8 cellular contexts compared by ENCODE assay signal in genomic region chr11:10742460-10743208, GRCh38. TPM values are rescaled to one million over a fixed set of nuclear protein-coding genes. Genes with fewer than 3 reads are reported as not detected.
DNase-seq lines count a peak whose midpoint lies in the region; ATAC-seq and TF ChIP-seq lines count a peak whose summit lies in the region.

No MANE protein-coding gene starts in this region.

- dilution Hi-C loops in IMR-90 (cut with HindIII; ENCODE audit: low sequenced_read_pairs, unreplicated experiment): loop anchor here (25.0 kb wide), 1 partner anchor 230 kb away; no protein-coding TSS in a partner anchor

- DNase-seq in Daoy (ENCODE audit: low read depth): peak; percentile 67
- DNase-seq in IMR-90: peak; percentile 88
- peak; percentile 66 for DNase-seq in activated naive CD4-positive, alpha-beta T cell treated with anti-CD3 and anti-CD28 coated beads, Interleukin-2, amount 10 ng/mL, durations not matched to agents 7 days and 5 days
- peak; percentile 64 to 80 for DNase-seq in lung microvascular endothelial cell (ENCODE audit: low read depth in 2 of 2)
- no peak for DNase-seq in NCI-H1105 treated with DMSO at 0.1 percent for 48 hours (lab: John Stamatoyannopoulos, UW)
- no peak for DNase-seq in Ammon's horn (ENCODE audit: low spot score)

- no peak overlapping the region; a peak in 1 of 4 replicates for H4K8ac ChIP-seq in IMR-90 (ENCODE audit: low read depth in 2 of 2, low read length in 2 of 2)

- H2BK5ac ChIP-seq in IMR-90 (ENCODE audit: low read depth, low read length, poor library complexity, severe bottlenecking): no peak overlapping the region

- no CpG with 5 or more reads among the region's 9 CpGs for WGBS in IMR-90 (ENCODE audit: extremely low coverage in 2 of 2, insufficient read length in 1 of 2), 2 experiments

- no peak overlapping the region for H4K91ac ChIP-seq in IMR-90 (ENCODE audit: insufficient read depth, low read depth, low read length)

- no peak overlapping the region for H2AK9ac ChIP-seq in IMR-90 (replicated peaks; ENCODE audit: low read depth, low read length, poor library complexity)

- H2AFZ ChIP-seq in IMR-90 (replicated peaks; ENCODE audit: low read length, poor library complexity): no peak overlapping the region

- H3K18ac ChIP-seq in IMR-90 (ENCODE audit: low read depth, low read length): no peak overlapping the region

- H3K56ac ChIP-seq in IMR-90 (ENCODE audit: extremely low read depth, insufficient read depth, low read length): no peak overlapping the region

- no peak overlapping the region for H4K5ac ChIP-seq in IMR-90 (ENCODE audit: low read depth, low read length)

- no peak overlapping the region for H2BK15ac ChIP-seq in IMR-90 (ENCODE audit: low read depth, low read length)

- peak overlapping the region; percentile 22 for H3K4me3 Mint-ChIP-seq in activated naive CD4-positive, alpha-beta T cell treated with anti-CD3 and anti-CD28 coated beads, Interleukin-2, amount 10 ng/mL, durations not matched to agents 7 days and 5 days

- CTCF ChIA-PET in IMR-90 (lab: Yijun Ruan, JAX): no interaction called here
- CTCF ChIA-PET in activated naive CD4-positive, alpha-beta T cell treated with anti-CD3 and anti-CD28 coated beads, Interleukin-2, amount 10 ng/mL, durations not matched to agents 7 days and 5 days (lab: Charles Lee): interaction anchor here (1.0 to 1.8 kb wide), 3 partner anchors 28 to 336 kb away, joined by 4 to 8 read pairs (median 4); no protein-coding TSS in a partner anchor

- H4K20me1 ChIP-seq in IMR-90 (ENCODE audit: insufficient read depth, low read length): no peaks in the 10 kb centered on the region

- no peak overlapping the region for H3K4me2 ChIP-seq in IMR-90 (ENCODE audit: low read depth, low read length)

- no peak for TF ChIP-seq POLR2A in IMR-90 (IDR thresholded peaks at IDR 0.05; ENCODE audit: low read depth, low read length)

- no peaks in the 10 kb centered on the region for H3K79me1 ChIP-seq in IMR-90 (ENCODE audit: low read depth in 1 of 2, low read length in 2 of 2)

- H3K9me1 ChIP-seq in IMR-90 (ENCODE audit: insufficient read depth, low read length): peaks cover 4% of the 10 kb centered on the region; the same call in 1 of the 2 replicates

- BruUV-seq in IMR-90 (replicated peaks; lab: Mats Ljungman, UMichigan): no TSS peak

- no peak overlapping the region; the same call in 1 of the 2 replicates for H3K14ac ChIP-seq in IMR-90 (replicated peaks; ENCODE audit: low read depth, low read length)

- no peaks in the 10 kb centered on the region for H3K27me3 ChIP-seq in IMR-90 (ENCODE audit: control insufficient read depth, insufficient read depth, low read length)

- in situ Hi-C loops in IMR-90 (cut with MboI; ENCODE audit: low sequenced_read_pairs): loop anchor here (25.0 kb wide), 2 partner anchors 530 to 755 kb away; no protein-coding TSS in a partner anchor

- H2BK120ac ChIP-seq in IMR-90 (ENCODE audit: low read depth, low read length): no peak overlapping the region

- peak; percentile 83 for ATAC-seq in IMR-90 (ENCODE audit: low read depth)
- ATAC-seq in GM19397 (IDR thresholded peaks at IDR 0.05; ENCODE audit: unreplicated experiment): no peak
- no peak for ATAC-seq in GM18502 (IDR thresholded peaks at IDR 0.05; ENCODE audit: poor library complexity, unreplicated experiment)

- no peak overlapping the region for H3K27ac ChIP-seq in IMR-90 (ENCODE audit: insufficient read depth, low read length)

- POLR2A ChIA-PET in IMR-90 (lab: Charles Lee; ENCODE audit: unreplicated experiment): no interaction called here

- H3K9me3 ChIP-seq in IMR-90 (ENCODE audit: control insufficient read depth, insufficient read depth, low read length): no peaks in the 10 kb centered on the region

- H3K4me1 ChIP-seq in IMR-90 (ENCODE audit: control insufficient read depth, insufficient read depth, low read length): no peaks in the 10 kb centered on the region

- no peaks in the 10 kb centered on the region for H3K9me3 Mint-ChIP-seq in activated naive CD4-positive, alpha-beta T cell treated with anti-CD3 and anti-CD28 coated beads, Interleukin-2, amount 10 ng/mL, durations not matched to agents 7 days and 5 days

- no peak overlapping the region for H2BK20ac ChIP-seq in IMR-90 (ENCODE audit: low read depth, low read length)

- TF ChIP-seq RAD21 in IMR-90 (IDR thresholded peaks at IDR 0.05; ENCODE audit: low read length): no peak

- no peak for TF ChIP-seq CTCF in IMR-90 (conservative IDR thresholded peaks at IDR 0.05; ENCODE audit: low read depth, low read length)

- H3K4me1 Mint-ChIP-seq in activated naive CD4-positive, alpha-beta T cell treated with anti-CD3 and anti-CD28 coated beads, Interleukin-2, amount 10 ng/mL, durations not matched to agents 7 days and 5 days: peaks cover 33% of the 10 kb centered on the region

- no peak overlapping the region; the same call in 1 of the 2 replicates for H3K4ac ChIP-seq in IMR-90 (ENCODE audit: low read depth, low read length)

- no peaks in the 10 kb centered on the region for H3K36me3 ChIP-seq in IMR-90 (ENCODE audit: control insufficient read depth, insufficient read depth, low read length)

- no peaks in the 10 kb centered on the region for H3K36me3 Mint-ChIP-seq in activated naive CD4-positive, alpha-beta T cell treated with anti-CD3 and anti-CD28 coated beads, Interleukin-2, amount 10 ng/mL, durations not matched to agents 7 days and 5 days

- no peak overlapping the region for H3K4me3 ChIP-seq in IMR-90 (ENCODE audit: insufficient read depth, low read depth, low read length)

- H2AK5ac ChIP-seq in IMR-90 (ENCODE audit: low read depth, low read length): 0 out of 2 replicates have a peak overlapping the region, but pooled peaks have one; percentile 9

- intact Hi-C loops in IMR-90 (cut with micrococcal nuclease): no loop called here

- H3K9ac ChIP-seq in IMR-90 (ENCODE audit: low read depth, low read length): no peak overlapping the region

- H3K27me3 Mint-ChIP-seq in activated naive CD4-positive, alpha-beta T cell treated with anti-CD3 and anti-CD28 coated beads, Interleukin-2, amount 10 ng/mL, durations not matched to agents 7 days and 5 days: peaks cover 3% of the 10 kb centered on the region

- H3K27ac Mint-ChIP-seq in activated naive CD4-positive, alpha-beta T cell treated with anti-CD3 and anti-CD28 coated beads, Interleukin-2, amount 10 ng/mL, durations not matched to agents 7 days and 5 days: peak overlapping the region; percentile 75

- H3K23ac ChIP-seq in IMR-90 (ENCODE audit: low read depth, low read length): no peak overlapping the region

TF ChIP-seq in IMR-90, 13 proteins besides CTCF, POLR2A, EP300 and RAD21:
- no peak for TF ChIP-seq ELK1 (IDR thresholded peaks at IDR 0.05; ENCODE audit: borderline replicate concordance, low read depth, low read length)
- no peak for TF ChIP-seq RFX5 (IDR thresholded peaks at IDR 0.05; ENCODE audit: low read depth, low read length)
- no peak for TF ChIP-seq FOS (IDR thresholded peaks at IDR 0.05; ENCODE audit: low read depth, low read length)
- no peak for TF ChIP-seq NFE2L2 (IDR thresholded peaks at IDR 0.05; ENCODE audit: low read depth, low read length)
- TF ChIP-seq BHLHE40 (IDR thresholded peaks at IDR 0.05; ENCODE audit: low read depth, low read length): peak; percentile 63

RNA-seq across cellular contexts. Expression of gene CTR9, which starts 8.4 kb away (rescaled TPM):
- 14.3 and 15.0 TPM in 2 replicates for total RNA-seq in Daoy (2014; rRNA removed; shearing (Covaris generic))
- total RNA-seq in IMR-90 (2012; rRNA removed) (37.1 and 38.3 TPM in 2 replicates), lung microvascular endothelial cell (24.6 and 31.3 TPM in 2 replicates)
- polyA plus RNA-seq in IMR-90 (2012; rRNA removed): 14.4 and 16.8 TPM in 2 replicates
- 3.8 and 5.1 TPM in 2 replicates for polyA plus RNA-seq in IMR-90 (2012; cell fraction: cytosol; rRNA removed)
- 2.1 and 10.6 TPM in 2 replicates for polyA plus RNA-seq in IMR-90 (2012; cell fraction: nucleus; rRNA removed; ENCODE audit: low replicate concordance)

RNA-seq across cellular contexts. Expression of gene IRAG1, which starts 49.1 kb away (rescaled TPM):
- total RNA-seq in Daoy (2014; rRNA removed; shearing (Covaris generic)): not detected in 2 replicates
- total RNA-seq in IMR-90 (2012; rRNA removed): 21.1 and 25.8 TPM in 2 replicates
- 17.6 and 19.4 TPM in 2 replicates for polyA plus RNA-seq in IMR-90 (2012; rRNA removed)
- 8.5 and 8.6 TPM in 2 replicates for polyA plus RNA-seq in IMR-90 (2012; cell fraction: cytosol; rRNA removed)
- 37.6 and 104 TPM in 2 replicates for polyA plus RNA-seq in IMR-90 (2012; cell fraction: nucleus; rRNA removed; ENCODE audit: low replicate concordance)
- 0.44 and 0.79 TPM in 2 replicates for total RNA-seq in lung microvascular endothelial cell

Comparison
In these comparisons a context has a peak if more than half of its experiments do, and no peak if none do; other contexts are left out.
1. DNase-seq: peak in Daoy (single experiment), IMR-90 (single experiment), activated naive CD4-positive, alpha-beta T cell treated with anti-CD3 and anti-CD28 coated beads, Interleukin-2, amount 10 ng/mL, durations not matched to agents 7 days and 5 days (single experiment) and lung microvascular endothelial cell (2 of 2); none in NCI-H1105 treated with DMSO at 0.1 percent for 48 hours (single experiment) and Ammon's horn (single experiment).
2. RNA of gene IRAG1, which starts 49.1 kb away (total RNA-seq): 21.1 to 25.8 TPM in IMR-90; 0.44 to 0.79 TPM in lung microvascular endothelial cell and not detected in Daoy; every median in the first group is over 10 times any median in the second.